In genomic region chr9:133564451-133564850, GRCh38 we compare ENCODE assay signal across 1 cellular context.
TF ChIP-seq lines count a peak whose summit lies in the region.

No MANE protein-coding gene starts in this region.

TF ChIP-seq in HEK293, 187 proteins besides CTCF, POLR2A, EP300 and RAD21 (continued from another document):
- TF ChIP-seq AEBP2 (tag by site-specific recombination; IDR thresholded peaks at IDR 0.05; ENCODE audit: borderline replicate concordance), result no peak
- TF ChIP-seq ZNF664 (tag by site-specific recombination; IDR thresholded peaks at IDR 0.05), result no peak
- peak; percentile 94 for TF ChIP-seq ZNF596 (tag by site-specific recombination; IDR thresholded peaks at IDR 0.05)
- no peak for TF ChIP-seq SALL2 (tag by site-specific recombination; IDR thresholded peaks at IDR 0.05; ENCODE audit: borderline replicate concordance)
- no peak for TF ChIP-seq ZNF133 (tag by site-specific recombination; IDR thresholded peaks at IDR 0.05)
- TF ChIP-seq ZXDB (tag by site-specific recombination; IDR thresholded peaks at IDR 0.05), result no peak
- TF ChIP-seq ZNF366 (tag by site-specific recombination; conservative IDR thresholded peaks at IDR 0.05), result peak; percentile 47; the same call in 1 of the 2 replicates
- no peak for TF ChIP-seq HOXD13 (CRISPR knock-in tag; IDR thresholded peaks at IDR 0.05; ENCODE audit: borderline replicate concordance)
- TF ChIP-seq ZNF488 (tag by site-specific recombination; IDR thresholded peaks at IDR 0.05), result no peak
- TF ChIP-seq ZBTB44 (tag by site-specific recombination; IDR thresholded peaks at IDR 0.05), result no peak
- TF ChIP-seq ZNF571 (tag by site-specific recombination; IDR thresholded peaks at IDR 0.05), result no peak
- TF ChIP-seq ZNF155 (tag by site-specific recombination; IDR thresholded peaks at IDR 0.05), result no peak
- TF ChIP-seq PRDM1 (tag by site-specific recombination; IDR thresholded peaks at IDR 0.05), result peak; percentile 25; the same call in 1 of the 2 replicates
- no peak for TF ChIP-seq REPIN1 (tag by site-specific recombination; IDR thresholded peaks at IDR 0.05; ENCODE audit: low read depth)
